ENCODE assay signal across 1 cellular context in the genomic region with DNA sequence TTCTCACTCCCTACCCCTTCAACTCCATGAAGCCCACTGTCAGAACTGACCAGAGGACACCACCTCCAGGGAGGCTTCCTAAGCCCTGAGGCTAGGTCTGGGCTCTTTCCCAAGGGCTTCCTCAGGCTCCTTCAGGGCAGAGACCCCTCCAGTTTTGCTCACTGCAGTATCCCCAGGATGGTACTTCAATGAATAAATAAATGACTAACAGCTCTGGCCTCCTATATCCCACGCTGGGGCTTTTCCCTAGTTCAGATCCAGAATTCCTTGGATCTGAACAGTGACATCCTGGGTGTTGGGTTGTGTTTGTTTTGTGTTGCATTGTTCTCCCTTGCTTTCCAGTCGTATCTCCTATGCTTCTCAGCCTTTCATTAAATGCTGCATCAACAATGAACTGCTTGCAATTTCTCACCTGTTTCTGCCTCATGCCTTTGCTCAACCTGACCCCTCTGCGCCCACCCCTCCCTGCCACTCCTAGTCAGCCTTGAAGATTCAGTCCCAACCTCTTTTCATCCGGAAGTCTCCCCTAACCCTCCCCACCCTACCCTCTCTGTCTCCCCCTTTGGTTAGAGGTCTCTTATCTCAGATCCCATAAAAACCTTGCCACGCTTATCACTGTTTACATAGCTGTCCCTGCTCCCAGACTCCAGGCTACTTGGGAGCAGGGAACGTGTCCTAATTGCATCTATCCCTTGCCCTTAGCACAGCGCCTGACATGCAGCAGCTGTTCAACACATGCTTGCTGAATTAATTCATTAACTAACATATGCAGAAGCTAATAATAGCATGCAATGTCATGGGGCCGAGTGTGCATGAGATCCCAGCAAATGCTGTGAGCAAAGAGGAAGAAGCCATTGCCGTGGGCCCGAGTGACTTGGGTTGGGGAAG.
TF ChIP-seq lines count a peak whose summit lies in the region.

No MANE protein-coding gene starts in this region.

TF ChIP-seq in HEK293, 187 proteins besides CTCF, POLR2A, EP300 and RAD21 (continued from another document):
- TF ChIP-seq EGR2 (tag by site-specific recombination; IDR thresholded peaks at IDR 0.05; ENCODE audit: low read depth) (no peak), ZNF292 (tag by site-specific recombination; IDR thresholded peaks at IDR 0.05; ENCODE audit: borderline replicate concordance, low read depth) (no peak)
- TF ChIP-seq, protein P1, sequence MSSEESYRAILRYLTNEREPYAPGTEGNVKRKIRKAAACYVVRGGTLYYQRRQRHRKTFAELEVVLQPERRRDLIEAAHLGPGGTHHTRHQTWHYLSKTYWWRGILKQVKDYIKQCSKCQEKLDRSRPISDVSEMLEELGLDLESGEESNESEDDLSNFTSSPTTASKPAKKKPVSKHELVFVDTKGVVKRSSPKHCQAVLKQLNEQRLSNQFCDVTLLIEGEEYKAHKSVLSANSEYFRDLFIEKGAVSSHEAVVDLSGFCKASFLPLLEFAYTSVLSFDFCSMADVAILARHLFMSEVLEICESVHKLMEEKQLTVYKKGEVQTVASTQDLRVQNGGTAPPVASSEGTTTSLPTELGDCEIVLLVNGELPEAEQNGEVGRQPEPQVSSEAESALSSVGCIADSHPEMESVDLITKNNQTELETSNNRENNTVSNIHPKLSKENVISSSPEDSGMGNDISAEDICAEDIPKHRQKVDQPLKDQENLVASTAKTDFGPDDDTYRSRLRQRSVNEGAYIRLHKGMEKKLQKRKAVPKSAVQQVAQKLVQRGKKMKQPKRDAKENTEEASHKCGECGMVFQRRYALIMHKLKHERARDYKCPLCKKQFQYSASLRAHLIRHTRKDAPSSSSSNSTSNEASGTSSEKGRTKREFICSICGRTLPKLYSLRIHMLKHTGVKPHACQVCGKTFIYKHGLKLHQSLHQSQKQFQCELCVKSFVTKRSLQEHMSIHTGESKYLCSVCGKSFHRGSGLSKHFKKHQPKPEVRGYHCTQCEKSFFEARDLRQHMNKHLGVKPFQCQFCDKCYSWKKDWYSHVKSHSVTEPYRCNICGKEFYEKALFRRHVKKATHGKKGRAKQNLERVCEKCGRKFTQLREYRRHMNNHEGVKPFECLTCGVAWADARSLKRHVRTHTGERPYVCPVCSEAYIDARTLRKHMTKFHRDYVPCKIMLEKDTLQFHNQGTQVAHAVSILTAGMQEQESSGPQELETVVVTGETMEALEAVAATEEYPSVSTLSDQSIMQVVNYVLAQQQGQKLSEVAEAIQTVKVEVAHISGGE (tag by site-specific recombination; conservative IDR thresholded peaks at IDR 0.05; ENCODE audit: low read depth) = no peak
